In the genomic region with DNA sequence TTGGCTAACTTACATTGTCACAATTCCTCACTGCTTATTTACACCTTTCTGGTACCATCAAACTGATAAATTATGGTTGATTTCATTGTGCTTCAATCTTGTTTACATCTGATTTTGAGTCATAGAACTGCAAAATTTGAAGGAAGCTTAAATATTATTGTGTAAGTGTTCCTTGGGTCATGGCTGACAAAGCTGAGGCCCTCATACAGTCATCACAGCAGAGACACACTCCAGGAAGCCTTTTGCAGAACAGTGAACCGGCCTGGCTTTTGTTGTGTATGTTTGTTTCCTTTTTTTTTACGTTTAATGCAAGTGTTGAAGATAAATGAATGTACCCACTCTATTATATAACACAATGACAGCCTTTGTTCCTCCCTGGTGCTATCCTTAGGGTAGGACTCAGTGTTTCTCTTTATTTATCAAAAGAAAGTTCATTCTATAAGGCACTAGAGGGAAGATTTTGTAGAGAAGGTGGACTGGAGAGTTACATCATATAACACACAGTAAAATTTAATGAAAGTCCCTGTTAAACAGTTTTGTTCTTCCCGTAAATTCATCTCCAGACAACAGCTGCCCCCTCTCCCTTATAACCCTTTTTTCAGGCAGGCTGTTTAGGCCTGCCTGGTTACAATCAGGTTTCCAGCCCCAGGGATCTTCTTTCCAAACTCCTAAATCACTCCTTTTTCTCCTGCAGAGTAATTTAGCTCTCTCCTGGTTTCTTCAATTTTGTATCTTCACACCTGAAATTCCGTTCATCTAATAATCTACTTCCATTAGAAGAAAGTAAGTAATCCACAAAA, we compare ENCODE assay signal across 2 cellular contexts.
TF ChIP-seq lines count a peak whose summit lies in the region.

No MANE protein-coding gene starts in this region.

TF ChIP-seq in IMR-90, 13 proteins besides CTCF, POLR2A, EP300 and RAD21:
- no peak for TF ChIP-seq FOS (IDR thresholded peaks at IDR 0.05; ENCODE audit: low read depth, low read length)
- TF ChIP-seq ELK1 (IDR thresholded peaks at IDR 0.05; ENCODE audit: borderline replicate concordance, low read depth, low read length): no peak
- no peak for TF ChIP-seq NFE2L2 (IDR thresholded peaks at IDR 0.05; ENCODE audit: low read depth, low read length)
- TF ChIP-seq CEBPB (IDR thresholded peaks at IDR 0.05; ENCODE audit: low read depth, low read length): peak; percentile 67

TF ChIP-seq in GM12891, 5 proteins besides CTCF, POLR2A, EP300 and RAD21:
- TF ChIP-seq POU2F2 (IDR thresholded peaks at IDR 0.05; ENCODE audit: low read depth, low read length) (no peak), SPI1 (IDR thresholded peaks at IDR 0.05; ENCODE audit: low read depth, low read length) (no peak), PAX5 (IDR thresholded peaks at IDR 0.05; ENCODE audit: insufficient read depth, low read length, severe bottlenecking) (no peak), TAF1 (IDR thresholded peaks at IDR 0.05; ENCODE audit: low read depth, low read length) (no peak), POLR2AphosphoS5 (IDR thresholded peaks at IDR 0.05; ENCODE audit: low read depth, low read length) (no peak)
